ENCODE assay signal across 15 cellular contexts in the genomic region with DNA sequence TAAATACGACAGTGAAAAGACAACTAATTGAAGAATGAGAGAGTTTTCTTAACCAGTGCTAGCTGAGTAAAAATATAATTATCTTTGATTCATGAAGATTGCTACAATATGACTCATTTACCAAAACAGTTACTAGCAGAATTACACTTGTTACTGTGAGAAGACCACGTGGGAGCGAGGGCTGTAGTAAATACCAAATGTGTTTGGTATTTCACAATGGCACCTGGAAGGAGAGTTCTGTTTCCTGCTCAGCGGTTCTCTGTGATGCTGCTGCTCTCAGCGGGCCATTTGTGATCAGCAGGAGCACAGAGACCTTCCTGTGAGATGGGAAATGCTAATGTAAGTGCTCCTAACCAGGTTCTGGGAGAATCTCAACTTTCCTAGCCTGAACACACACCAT.
DNase-seq lines count a peak whose midpoint lies in the region; ATAC-seq and TF ChIP-seq lines count a peak whose summit lies in the region.
"Had no signal": no experiment of that assay in that cellular context is flagged by ENCODE, and none has a peak within 500 bp of the region (broad histone marks: within the 10 kb centered on the region; RNA-seq: fewer than 3 reads in every experiment).

No MANE protein-coding gene starts in this region.

- DNase-seq in stimulated activated naive CD8-positive, alpha-beta T cell treated with anti-CD3 and anti-CD28 coated beads, Interleukin-15, Interleukin-2, amounts not matched to agents 100 U/mL and 50 U/mL, for 24 hours = no peak
- DNase-seq in stimulated activated naive CD8-positive, alpha-beta T cell treated with anti-CD3 and anti-CD28 coated beads, Interleukin-15, amount 100 ng/mL, for 72 hours = no peak
- DNase-seq in SK-MEL-5 (ENCODE audit: low read depth, low spot score) (peak; percentile 65), inferior parietal cortex (ENCODE audit: extremely low spot score) (peak; percentile 23), AML-193 (lab: John Stamatoyannopoulos, UW) (no peak), NCI-H82 (lab: John Stamatoyannopoulos, UW) (no peak), heart right ventricle (no peak)
- DNase-seq: activated CD4-positive, alpha-beta T cell treated with anti-CD3 and anti-CD28 coated beads, Interleukin-2, amount 50 U/mL, for 4 hours; mesenchymal stem cell; NCI-H1417 treated with DMSO at 0.1 percent for 48 hours; NCI-H510A treated with DMSO at 0.1 percent for 48 hours; RPMI8226; spleen had no signal

- in situ Hi-C loops in SK-MEL-5 (cut with HindIII; ENCODE audit: low pct_unique_long_range_greater_than_20kb, low sequenced_read_pairs) = no loop called here

- H3K27me3 Mint-ChIP-seq in stimulated activated naive CD8-positive, alpha-beta T cell treated with anti-CD3 and anti-CD28 coated beads, Interleukin-15, amount 100 ng/mL, for 72 hours = peaks cover 23% of the 10 kb centered on the region

- no peak overlapping the region for H3K27ac ChIP-seq in heart right ventricle
- H3K27ac ChIP-seq: spleen had no signal

- no peaks in the 10 kb centered on the region for H3K4me1 Mint-ChIP-seq in stimulated activated naive CD8-positive, alpha-beta T cell treated with anti-CD3 and anti-CD28 coated beads, Interleukin-15, amount 100 ng/mL, for 72 hours

- TF ChIP-seq CTCF in heart right ventricle (IDR thresholded peaks at IDR 0.05) = no peak

- no peak overlapping the region for H3K27ac Mint-ChIP-seq in stimulated activated naive CD8-positive, alpha-beta T cell treated with anti-CD3 and anti-CD28 coated beads, Interleukin-15, amount 100 ng/mL, for 72 hours
- H3K27ac Mint-ChIP-seq: T-helper 2 cell treated with Interferon-gamma antibody and Interleukin-4, amounts not matched to agents 5 μg/mL and 100 μg/mL, for 36 hours had no signal

- H3K4me3 Mint-ChIP-seq in stimulated activated naive CD8-positive, alpha-beta T cell treated with anti-CD3 and anti-CD28 coated beads, Interleukin-15, amount 100 ng/mL, for 72 hours = no peak overlapping the region
- H3K4me3 Mint-ChIP-seq: T-helper 2 cell treated with Interferon-gamma antibody and Interleukin-4, amounts not matched to agents 5 μg/mL and 100 μg/mL, for 36 hours had no signal

- intact Hi-C loops in heart right ventricle (cut with DNase I) = no loop called here

- no peaks in the 10 kb centered on the region for H3K9me3 ChIP-seq in heart right ventricle
- H3K9me3 ChIP-seq: spleen had no signal

- ATAC-seq in stimulated activated naive CD8-positive, alpha-beta T cell treated with anti-CD3 and anti-CD28 coated beads, Interleukin-15, Interleukin-2, amounts not matched to agents 100 U/mL and 50 U/mL, for 24 hours = peak; percentile 9
- no peak for ATAC-seq in stimulated activated naive CD8-positive, alpha-beta T cell treated with anti-CD3 and anti-CD28 coated beads, Interleukin-15, amount 100 ng/mL, for 72 hours
- ATAC-seq in HG03039 (IDR thresholded peaks at IDR 0.05; ENCODE audit: unreplicated experiment) = no peak
- ATAC-seq in heart right ventricle = no peak

- H3K36me3 ChIP-seq in heart right ventricle = no peaks in the 10 kb centered on the region
- H3K36me3 ChIP-seq: spleen had no signal

- H3K4me1 ChIP-seq in heart right ventricle = no peaks in the 10 kb centered on the region
- H3K4me1 ChIP-seq: spleen had no signal

- H3K9me3 Mint-ChIP-seq in stimulated activated naive CD8-positive, alpha-beta T cell treated with anti-CD3 and anti-CD28 coated beads, Interleukin-15, amount 100 ng/mL, for 72 hours = no peaks in the 10 kb centered on the region
- H3K9me3 Mint-ChIP-seq: T-helper 2 cell treated with Interferon-gamma antibody and Interleukin-4, amounts not matched to agents 5 μg/mL and 100 μg/mL, for 36 hours had no signal

- 55 to 59% methylated on average over 5 of the region's 5 CpGs for WGBS in heart right ventricle, 2 donors

- no peaks in the 10 kb centered on the region for H3K27me3 ChIP-seq in heart right ventricle
- H3K27me3 ChIP-seq: spleen had no signal

- no peak overlapping the region for H3K4me3 ChIP-seq in heart right ventricle
- H3K4me3 ChIP-seq: spleen had no signal

Comparison
In these comparisons a context has a peak if more than half of its experiments do, and no peak if none do; other contexts are left out.
1. DNase-seq: peak in SK-MEL-5 (single experiment) and inferior parietal cortex (single experiment); none in stimulated activated naive CD8-positive, alpha-beta T cell treated with anti-CD3 and anti-CD28 coated beads, Interleukin-15, Interleukin-2, amounts not matched to agents 100 U/mL and 50 U/mL, for 24 hours (single experiment), stimulated activated naive CD8-positive, alpha-beta T cell treated with anti-CD3 and anti-CD28 coated beads, Interleukin-15, amount 100 ng/mL, for 72 hours (0 of 2), AML-193 (0 of 2), NCI-H82 (single experiment) and heart right ventricle (0 of 2).